15 cellular contexts compared by ENCODE assay signal in the genomic region with DNA sequence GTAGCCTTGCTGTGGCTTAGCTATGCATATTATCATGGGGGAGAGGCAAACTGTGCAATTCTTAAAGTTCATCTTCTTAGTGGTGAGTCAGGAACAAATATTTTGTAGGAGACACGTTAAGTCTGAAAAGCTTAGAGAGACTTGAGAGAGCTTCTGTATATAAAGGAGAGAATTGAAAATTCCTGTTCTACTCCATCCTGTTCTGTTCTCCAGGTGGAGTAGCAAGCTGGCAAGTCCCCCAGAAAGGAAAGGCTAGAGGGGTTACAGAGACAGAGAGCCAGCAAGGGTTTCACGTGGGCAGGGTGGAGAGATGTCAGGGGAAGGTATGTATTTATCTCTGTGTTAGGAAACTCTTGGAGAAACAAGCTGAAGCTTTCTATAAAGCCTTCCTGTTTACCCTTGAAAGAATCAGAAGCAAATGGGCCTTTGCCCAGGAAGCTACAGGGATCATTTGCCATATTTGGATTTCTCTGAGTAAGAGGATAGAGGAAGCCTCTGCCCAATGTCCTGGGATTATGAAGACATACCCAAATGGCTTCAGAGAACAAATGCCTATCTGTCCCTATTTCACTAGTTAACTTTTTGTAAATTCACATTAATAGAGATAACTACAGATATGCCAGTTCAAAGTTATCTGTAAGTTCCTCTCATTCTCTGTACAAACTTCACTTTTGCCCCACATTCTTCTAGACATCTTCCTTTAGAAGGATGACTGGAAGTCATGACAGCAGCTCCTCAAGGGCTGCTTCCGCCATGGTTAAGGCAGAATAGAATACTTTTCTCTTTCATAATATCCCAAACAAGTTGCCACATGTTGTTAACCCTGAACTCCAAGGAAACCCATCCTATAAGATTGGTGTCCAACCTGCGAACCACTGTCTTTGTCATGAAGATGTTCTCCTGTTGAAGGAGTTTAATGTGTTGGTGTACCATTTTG.
DNase-seq lines count a peak whose midpoint lies in the region; ATAC-seq and TF ChIP-seq lines count a peak whose summit lies in the region.
"Had no signal": no experiment of that assay in that cellular context is flagged by ENCODE, and none has a peak within 500 bp of the region (broad histone marks: within the 10 kb centered on the region; RNA-seq: fewer than 3 reads in every experiment).

No MANE protein-coding gene starts in this region.

- no peak overlapping the region for H3K4me2 ChIP-seq in mammary epithelial cell (ENCODE audit: insufficient read depth, low read depth, low read length)

- no peak for TF ChIP-seq POLR2A in stomach (IDR thresholded peaks at IDR 0.05)

- POLR2A ChIA-PET in CD8-positive, alpha-beta T cell (lab: Charles Lee) = interaction anchor here (0.9 kb wide), 1 partner anchor 8 kb away, joined by 3 read pairs; no protein-coding TSS in a partner anchor

- H3K9me3 Mint-ChIP-seq in CD8-positive, alpha-beta T cell = peaks cover 6% of the 10 kb centered on the region

- H3K4me1 Mint-ChIP-seq in CD8-positive, alpha-beta T cell (ENCODE audit: low read depth) = peaks cover 86% of the 10 kb centered on the region

- H4K20me1 ChIP-seq in mammary epithelial cell (ENCODE audit: insufficient read depth, low read length) = no peaks in the 10 kb centered on the region

- dilution Hi-C loops in mammary epithelial cell (cut with HindIII; ENCODE audit: low sequenced_read_pairs) = no loop called here

- H3K36me3 ChIP-seq in mammary epithelial cell (ENCODE audit: insufficient read depth, low read length) = no peaks in the 10 kb centered on the region
- H3K36me3 ChIP-seq in liver (ENCODE audit: control insufficient read depth in 4 of 4, insufficient read depth in 3 of 4, low read depth in 1 of 4, low read length in 3 of 4) = no peaks in the 10 kb centered on the region
- no peaks in the 10 kb centered on the region for H3K36me3 ChIP-seq in stomach
- no peaks in the 10 kb centered on the region for H3K36me3 ChIP-seq in CD8-positive, alpha-beta T cell (ENCODE audit: insufficient read depth, low read length)

- no peak for TF ChIP-seq EP300 in stomach (IDR thresholded peaks at IDR 0.05)

- no peak for TF ChIP-seq CTCF in mammary epithelial cell (conservative IDR thresholded peaks at IDR 0.05 in 1 of 2, IDR thresholded peaks at IDR 0.05 in 1 of 2; ENCODE audit: extremely low read depth in 1 of 2, insufficient read depth in 1 of 2, low read depth in 1 of 2, low read length in 2 of 2)
- TF ChIP-seq CTCF in liver (IDR thresholded peaks at IDR 0.05; ENCODE audit: low read depth, low read length, missing input control) = no peak
- TF ChIP-seq CTCF in stomach (IDR thresholded peaks at IDR 0.05) = no peak
- no peak for TF ChIP-seq CTCF in CD8-positive, alpha-beta T cell (IDR thresholded peaks at IDR 0.05)

- in situ Hi-C loops in mammary epithelial cell (cut with MboI; ENCODE audit: low sequenced_read_pairs in 2 of 2) = no loop called here

- H3K4me3 Mint-ChIP-seq in CD8-positive, alpha-beta T cell = no peak overlapping the region

- no peak overlapping the region for H3K4me3 ChIP-seq in mammary epithelial cell (replicated peaks in 1 of 3; ENCODE audit: insufficient read depth in 1 of 3, low read depth in 2 of 3, low read length in 3 of 3)
- no peak overlapping the region for H3K4me3 ChIP-seq in liver (ENCODE audit: low read depth in 1 of 3, low read length in 3 of 3)
- H3K4me3 ChIP-seq in stomach = no peak overlapping the region
- H3K4me3 ChIP-seq in CD8-positive, alpha-beta T cell (ENCODE audit: low read depth, low read length) = no peak overlapping the region
- H3K4me3 ChIP-seq: body of pancreas had no signal

- CTCF ChIA-PET in mammary epithelial cell (lab: Charles Lee; ENCODE audit: low non-redundant PET) = interaction anchor here (0.6 to 0.9 kb wide), 2 partner anchors 144 to 224 kb away, joined by 4 read pairs; no protein-coding TSS in a partner anchor
- CTCF ChIA-PET in CD8-positive, alpha-beta T cell (lab: Charles Lee) = interaction anchor here (1.6 kb wide), 1 partner anchor 187 kb away, joined by 5 read pairs; no protein-coding TSS in a partner anchor

- DNase-seq in HCEC 1CT (peak; percentile 57), mammary epithelial cell (no peak), stomach (no peak), dedifferentiated amniotic fluid mesenchymal stem cell (ENCODE audit: extremely low spot score) (no peak)
- DNase-seq in CD8-positive, alpha-beta T cell = no peak
- DNase-seq: activated CD4-positive, alpha-beta T cell treated with anti-CD3 and anti-CD28 coated beads for 48 hours; body of pancreas; midbrain; NCI-H1092; NCI-H345; stimulated activated CD4-positive, alpha-beta T cell treated with anti-CD3 and anti-CD28 coated beads, Interleukin-4, amount 100 ng/mL, for 24 hours; stimulated activated naive CD4-positive, alpha-beta T cell; T-cell had no signal

- WGBS in mammary epithelial cell (ENCODE audit: low coverage, missing lambda C conversion rate) = 58% methylated on average over 4 of the region's 4 CpGs
- WGBS in liver = 83% methylated on average over 4 of the region's 4 CpGs
- WGBS in stomach, 5 donors = 62 to 76% (median 68%) methylated on average over 4 of the region's 4 CpGs

- TF ChIP-seq RAD21 in liver (IDR thresholded peaks at IDR 0.05) = peak; percentile 16 to 43

- peaks cover 60% of the 10 kb centered on the region for H3K36me3 Mint-ChIP-seq in CD8-positive, alpha-beta T cell

- no peaks in the 10 kb centered on the region for H3K9me3 ChIP-seq in mammary epithelial cell (replicated peaks; ENCODE audit: insufficient read depth, low read length)
- H3K9me3 ChIP-seq in liver (ENCODE audit: control insufficient read depth in 4 of 4, low read length in 3 of 4) = peaks cover 0 to 1% (median 0%) of the 10 kb centered on the region in 4 donors
- H3K9me3 ChIP-seq in stomach = no peaks in the 10 kb centered on the region
- H3K9me3 ChIP-seq in CD8-positive, alpha-beta T cell (ENCODE audit: low read length) = no peaks in the 10 kb centered on the region
- H3K9me3 ChIP-seq: body of pancreas had no signal

- H3K4me1 ChIP-seq in mammary epithelial cell (ENCODE audit: insufficient read depth, low read length) = peaks cover 27% of the 10 kb centered on the region
- H3K4me1 ChIP-seq in liver (ENCODE audit: control insufficient read depth in 4 of 4, insufficient read depth in 4 of 4, low read length in 3 of 4) = peaks cover 0 to 2% (median 0%) of the 10 kb centered on the region in 4 donors
- H3K4me1 ChIP-seq in stomach = peaks cover 0 to 33% (median 12%) of the 10 kb centered on the region in 4 donors
- peaks cover 20% of the 10 kb centered on the region for H3K4me1 ChIP-seq in CD8-positive, alpha-beta T cell (ENCODE audit: insufficient read depth, low read length)

- no peaks in the 10 kb centered on the region for H3K79me2 ChIP-seq in mammary epithelial cell (ENCODE audit: insufficient read depth, low read length)

- H3K27me3 ChIP-seq in mammary epithelial cell (ENCODE audit: insufficient read depth, low read length) = no peaks in the 10 kb centered on the region
- H3K27me3 ChIP-seq in liver (ENCODE audit: control insufficient read depth in 4 of 4, insufficient read depth in 4 of 4, low read length in 3 of 4) = no peaks in the 10 kb centered on the region
- no peaks in the 10 kb centered on the region for H3K27me3 ChIP-seq in stomach
- H3K27me3 ChIP-seq in CD8-positive, alpha-beta T cell (ENCODE audit: insufficient read depth, low read length) = no peaks in the 10 kb centered on the region
- H3K27me3 ChIP-seq: body of pancreas had no signal

- peak overlapping the region; percentile 40 for H2AFZ ChIP-seq in mammary epithelial cell (ENCODE audit: low read depth, low read length)

- H3K27ac ChIP-seq in mammary epithelial cell (ENCODE audit: insufficient read depth, low read depth, low read length) = no peak overlapping the region
- H3K27ac ChIP-seq in liver (ENCODE audit: low read depth in 1 of 2, low read length in 2 of 2) = no peak overlapping the region
- H3K27ac ChIP-seq in stomach = peak overlapping the region in 4 of 5 donors; percentile 53 to 80 (median 72)
- H3K27ac ChIP-seq in CD8-positive, alpha-beta T cell (ENCODE audit: low read depth, low read length) = no peak overlapping the region
- H3K27ac ChIP-seq: body of pancreas had no signal

- intact Hi-C loops in mammary epithelial cell (cut with micrococcal nuclease) = no loop called here
- intact Hi-C loops in stomach (cut with DNase I; ENCODE audit: low total_unique reads) = no loop called here
- intact Hi-C loops in CD8-positive, alpha-beta T cell (cut with DNase I, micrococcal nuclease) = no loop called here

- no TSS peak for BruUV-seq in mammary epithelial cell (replicated peaks; lab: Mats Ljungman, UMichigan)

- H3K27ac Mint-ChIP-seq in CD8-positive, alpha-beta T cell = no peak overlapping the region
- H3K27ac Mint-ChIP-seq: T-cell had no signal

- H3K9ac ChIP-seq in mammary epithelial cell (ENCODE audit: insufficient read depth, low read length) (no peak overlapping the region), liver (ENCODE audit: low read depth in 1 of 2, low read length in 2 of 2) (no peak overlapping the region)

- no peaks in the 10 kb centered on the region for H3K27me3 Mint-ChIP-seq in CD8-positive, alpha-beta T cell (ENCODE audit: low read depth)
- H3K27me3 Mint-ChIP-seq: T-cell had no signal

- no peak for ATAC-seq in CD8-positive, alpha-beta T cell
- ATAC-seq in GM18502 (IDR thresholded peaks at IDR 0.05; ENCODE audit: poor library complexity, unreplicated experiment) = no peak
- ATAC-seq: body of pancreas, T-cell had no signal

TF ChIP-seq in liver, 16 proteins besides CTCF, POLR2A, EP300 and RAD21 (continues in another document):
- TF ChIP-seq, protein P1, sequence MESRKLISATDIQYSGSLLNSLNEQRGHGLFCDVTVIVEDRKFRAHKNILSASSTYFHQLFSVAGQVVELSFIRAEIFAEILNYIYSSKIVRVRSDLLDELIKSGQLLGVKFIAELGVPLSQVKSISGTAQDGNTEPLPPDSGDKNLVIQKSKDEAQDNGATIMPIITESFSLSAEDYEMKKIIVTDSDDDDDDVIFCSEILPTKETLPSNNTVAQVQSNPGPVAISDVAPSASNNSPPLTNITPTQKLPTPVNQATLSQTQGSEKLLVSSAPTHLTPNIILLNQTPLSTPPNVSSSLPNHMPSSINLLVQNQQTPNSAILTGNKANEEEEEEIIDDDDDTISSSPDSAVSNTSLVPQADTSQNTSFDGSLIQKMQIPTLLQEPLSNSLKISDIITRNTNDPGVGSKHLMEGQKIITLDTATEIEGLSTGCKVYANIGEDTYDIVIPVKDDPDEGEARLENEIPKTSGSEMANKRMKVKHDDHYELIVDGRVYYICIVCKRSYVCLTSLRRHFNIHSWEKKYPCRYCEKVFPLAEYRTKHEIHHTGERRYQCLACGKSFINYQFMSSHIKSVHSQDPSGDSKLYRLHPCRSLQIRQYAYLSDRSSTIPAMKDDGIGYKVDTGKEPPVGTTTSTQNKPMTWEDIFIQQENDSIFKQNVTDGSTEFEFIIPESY (IDR thresholded peaks at IDR 0.05) = no peak
- TF ChIP-seq GABPA (IDR thresholded peaks at IDR 0.05 in 1 of 2, conservative IDR thresholded peaks at IDR 0.05 in 1 of 2) (no peak), FOXA2 (IDR thresholded peaks at IDR 0.05) (no peak), FOXA1 (IDR thresholded peaks at IDR 0.05) (no peak), HNF4A (conservative IDR thresholded peaks at IDR 0.05) (peak; percentile 39 to 59)

Comparison
In these comparisons a context has a peak if more than half of its experiments do, and no peak if none do; other contexts are left out.
1. H3K27ac ChIP-seq: peak in stomach (4 of 5); none in mammary epithelial cell (single experiment), liver (0 of 2) and CD8-positive, alpha-beta T cell (single experiment).